ENCODE assay signal across 1 cellular context in genomic region chr19:45059258-45059965, GRCh38.
TF ChIP-seq lines count a peak whose summit lies in the region.

No MANE protein-coding gene starts in this region.

TF ChIP-seq in K562, 482 proteins besides CTCF, POLR2A, EP300 and RAD21:
- TF ChIP-seq KLF6 (CRISPR knock-in tag; IDR thresholded peaks at IDR 0.05; ENCODE audit: borderline replicate concordance) = no peak
- TF ChIP-seq ZNF121 (CRISPR knock-in tag; conservative IDR thresholded peaks at IDR 0.05) = no peak
- TF ChIP-seq ATF7 (IDR thresholded peaks at IDR 0.05) = 0 out of 2 replicates have a peak, but pooled peaks have one; percentile 27
- peak; percentile 85 for TF ChIP-seq SMC3 (conservative IDR thresholded peaks at IDR 0.05; ENCODE audit: insufficient read depth, low read depth, low read length)
- TF ChIP-seq ZKSCAN1 (IDR thresholded peaks at IDR 0.05; ENCODE audit: low read depth, low read length) = peak; percentile 68
- no peak for TF ChIP-seq ZNF143 (CRISPR knock-in tag; IDR thresholded peaks at IDR 0.05)
- no peak for TF ChIP-seq TOE1 (IDR thresholded peaks at IDR 0.05; ENCODE audit: borderline replicate concordance)
- TF ChIP-seq TOE1 (CRISPR knock-in tag; IDR thresholded peaks at IDR 0.05; ENCODE audit: borderline replicate concordance, low read depth) = 0 out of 2 replicates have a peak, but pooled peaks have one; percentile 28
- peak; percentile 45; the same call in 1 of the 2 replicates for TF ChIP-seq JUND (IDR thresholded peaks at IDR 0.05; ENCODE audit: borderline replicate concordance, low read depth, low read length)
- no peak; the same call in 2 of the 3 replicates for TF ChIP-seq JUND (tag; IDR thresholded peaks at IDR 0.05; ENCODE audit: borderline replicate concordance, low read depth, low read length)
- no peak for TF ChIP-seq KDM1A (IDR thresholded peaks at IDR 0.05)
- TF ChIP-seq CCNT2 (IDR thresholded peaks at IDR 0.05; ENCODE audit: borderline replicate concordance, extremely low read depth, insufficient read length, low read depth, low read length) = no peak
- no peak for TF ChIP-seq SMARCA4 (IDR thresholded peaks at IDR 0.05)
- TF ChIP-seq UBTF (IDR thresholded peaks at IDR 0.05; ENCODE audit: borderline replicate concordance in 1 of 2, low read depth in 2 of 2, low read length in 2 of 2) = no peak
- TF ChIP-seq CC2D1A (IDR thresholded peaks at IDR 0.05) = peak; percentile 37; the same call in 1 of the 2 replicates
- no peak for TF ChIP-seq MXD1 (CRISPR knock-in tag; IDR thresholded peaks at IDR 0.05; ENCODE audit: borderline replicate concordance, poor library complexity, severe bottlenecking)
- TF ChIP-seq POLR2G (IDR thresholded peaks at IDR 0.05; ENCODE audit: low read depth, low read length) = no peak
- TF ChIP-seq MTA2 (IDR thresholded peaks at IDR 0.05; ENCODE audit: low read depth) = no peak
- TF ChIP-seq CTCFL (IDR thresholded peaks at IDR 0.05; ENCODE audit: borderline replicate concordance, insufficient read depth, low read depth, low read length, poor library complexity, severe bottlenecking) = peak; percentile 89
- peak; percentile 38; the same call in 1 of the 2 replicates for TF ChIP-seq KLF13 (tag; IDR thresholded peaks at IDR 0.05; ENCODE audit: borderline replicate concordance, low read depth)
- no peak for TF ChIP-seq MTA3 (IDR thresholded peaks at IDR 0.05; ENCODE audit: borderline replicate concordance)
- peak; percentile 46; the same call in 1 of the 2 replicates for TF ChIP-seq RB1 (IDR thresholded peaks at IDR 0.05; ENCODE audit: low read depth)
- no peak for TF ChIP-seq DACH1 (IDR thresholded peaks at IDR 0.05; ENCODE audit: partially characterized antibody)
- TF ChIP-seq TEAD4 (IDR thresholded peaks at IDR 0.05; ENCODE audit: low read length) = no peak
- no peak for TF ChIP-seq TEAD4 (CRISPR knock-in tag; IDR thresholded peaks at IDR 0.05; ENCODE audit: borderline replicate concordance)
- TF ChIP-seq NFXL1 (CRISPR knock-in tag; IDR thresholded peaks at IDR 0.05) = no peak
- no peak for TF ChIP-seq SUPT5H (IDR thresholded peaks at IDR 0.05)
- TF ChIP-seq MYNN (IDR thresholded peaks at IDR 0.05) = peak; percentile 41; the same call in 1 of the 2 replicates
- no peak for TF ChIP-seq MYNN (CRISPR knock-in tag; IDR thresholded peaks at IDR 0.05)
- TF ChIP-seq STAG1 (CRISPR knock-in tag; IDR thresholded peaks at IDR 0.05; ENCODE audit: borderline replicate concordance) = peak; percentile 45; the same call in 1 of the 2 replicates
- no peak for TF ChIP-seq SIN3B (IDR thresholded peaks at IDR 0.05; ENCODE audit: low read depth)
- TF ChIP-seq SLC30A9 (CRISPR knock-in tag; IDR thresholded peaks at IDR 0.05) = no peak
- TF ChIP-seq ZFP1 (CRISPR knock-in tag; IDR thresholded peaks at IDR 0.05) = no peak
- no peak for TF ChIP-seq SAP30 (IDR thresholded peaks at IDR 0.05; ENCODE audit: borderline replicate concordance, insufficient read depth, low read depth, low read length, poor library complexity, severe bottlenecking)
- 0 out of 2 replicates have a peak, but pooled peaks have one; percentile 20 for TF ChIP-seq BHLHE40 (IDR thresholded peaks at IDR 0.05; ENCODE audit: low read length)
- TF ChIP-seq E2F6 (IDR thresholded peaks at IDR 0.05; ENCODE audit: borderline replicate concordance in 1 of 2, extremely low read depth in 1 of 2, insufficient read depth in 1 of 2, insufficient read length in 1 of 2, low read depth in 1 of 2, low read length in 1 of 2, poor library complexity in 1 of 2, severe bottlenecking in 1 of 2) = no peak
- TF ChIP-seq RBFOX2 (IDR thresholded peaks at IDR 0.05; ENCODE audit: low read depth, low read length) = 0 out of 2 replicates have a peak, but pooled peaks have one; percentile 28
